ENCODE assay signal across 1 cellular context in genomic region chr3:160376681-160377080, GRCh38.
TF ChIP-seq lines count a peak whose summit lies in the region.

No MANE protein-coding gene starts in this region.

TF ChIP-seq in SK-N-SH, 30 proteins besides CTCF, POLR2A, EP300 and RAD21:
- peak; percentile 33; the same call in 1 of the 2 replicates for TF ChIP-seq TCF12 (IDR thresholded peaks at IDR 0.05)
- no peak for TF ChIP-seq JUND (IDR thresholded peaks at IDR 0.05)
- no peak for TF ChIP-seq FOXJ3 (CRISPR knock-in tag; IDR thresholded peaks at IDR 0.05)
- TF ChIP-seq SIN3A (IDR thresholded peaks at IDR 0.05; ENCODE audit: borderline replicate concordance, low read depth, low read length), result no peak
- TF ChIP-seq FOXM1 (IDR thresholded peaks at IDR 0.05; ENCODE audit: low read depth), result no peak
- TF ChIP-seq FOSL2 (IDR thresholded peaks at IDR 0.05; ENCODE audit: borderline replicate concordance, low read depth), result 0 out of 2 replicates have a peak, but pooled peaks have one; percentile 10
- TF ChIP-seq, protein P1, sequence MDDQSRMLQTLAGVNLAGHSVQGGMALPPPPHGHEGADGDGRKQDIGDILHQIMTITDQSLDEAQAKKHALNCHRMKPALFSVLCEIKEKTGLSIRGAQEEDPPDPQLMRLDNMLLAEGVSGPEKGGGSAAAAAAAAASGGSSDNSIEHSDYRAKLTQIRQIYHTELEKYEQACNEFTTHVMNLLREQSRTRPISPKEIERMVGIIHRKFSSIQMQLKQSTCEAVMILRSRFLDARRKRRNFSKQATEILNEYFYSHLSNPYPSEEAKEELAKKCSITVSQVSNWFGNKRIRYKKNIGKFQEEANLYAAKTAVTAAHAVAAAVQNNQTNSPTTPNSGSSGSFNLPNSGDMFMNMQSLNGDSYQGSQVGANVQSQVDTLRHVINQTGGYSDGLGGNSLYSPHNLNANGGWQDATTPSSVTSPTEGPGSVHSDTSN (IDR thresholded peaks at IDR 0.05), result no peak; the same call in 1 of the 2 replicates
